1 cellular context compared by ENCODE assay signal in genomic region chrX:71181910-71182799, GRCh38.
A peak's percentile ranks its signal among the peaks of the same experiment; 100 is the strongest.
TF ChIP-seq lines count a peak whose summit lies in the region.

No MANE protein-coding gene starts in this region.

TF ChIP-seq in liver, 16 proteins besides CTCF, POLR2A, EP300 and RAD21 (continued from another document):
- TF ChIP-seq RXRA (IDR thresholded peaks at IDR 0.05): peak in 1 of 2 donors; percentile 22
- peak; percentile 75 for TF ChIP-seq SP1 (IDR thresholded peaks at IDR 0.05)
- no peak for TF ChIP-seq FOXA2 (IDR thresholded peaks at IDR 0.05)
